In the genomic region with DNA sequence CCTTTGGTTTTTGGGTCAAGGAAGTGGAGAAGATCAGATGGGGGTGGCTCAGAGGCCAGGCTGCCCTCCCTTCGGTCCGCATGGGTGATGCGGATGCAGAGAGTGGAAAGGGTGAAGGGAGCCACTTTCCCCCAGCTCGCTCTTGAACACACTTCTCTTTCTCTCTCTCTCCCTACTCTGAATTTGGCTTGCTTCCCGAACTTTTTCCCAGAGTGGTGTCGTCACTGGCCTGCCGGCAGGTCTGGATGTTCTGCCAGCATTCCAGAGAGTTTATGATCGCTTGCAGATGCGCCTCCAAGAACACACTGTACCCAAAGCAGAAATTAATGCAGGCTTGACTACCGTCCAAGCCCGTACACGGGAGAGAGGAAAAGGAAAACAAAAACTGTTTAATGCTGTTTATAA, we compare ENCODE assay signal across 8 cellular contexts.
DNase-seq lines count a peak whose midpoint lies in the region; ATAC-seq and TF ChIP-seq lines count a peak whose summit lies in the region.

No MANE protein-coding gene starts in this region.

- H3K4me1 Mint-ChIP-seq in CD14-positive monocyte = peaks cover 97% of the 10 kb centered on the region

- H3K4me1 ChIP-seq in breast epithelium (peaks cover 54 to 79% of the 10 kb centered on the region in 2 donors), stomach (peaks cover 86 to 98% (median 93%) of the 10 kb centered on the region in 4 donors)

- no peak for TF ChIP-seq POLR2A in breast epithelium (IDR thresholded peaks at IDR 0.05)
- peak in 1 of 4 donors; percentile 73 for TF ChIP-seq POLR2A in stomach (IDR thresholded peaks at IDR 0.05)

- H3K27me3 Mint-ChIP-seq in CD14-positive monocyte (ENCODE audit: low read depth in 3 of 3) = peaks cover 0 to 1% (median 0%) of the 10 kb centered on the region in 3 donors

- H3K36me3 ChIP-seq in breast epithelium (no peaks in the 10 kb centered on the region), kidney epithelial cell (ENCODE audit: control insufficient read depth, insufficient read depth, low read length) (no peaks in the 10 kb centered on the region), stomach (peaks cover 0 to 12% (median 11%) of the 10 kb centered on the region in 4 donors)

- no peaks in the 10 kb centered on the region for H3K27me3 ChIP-seq in breast epithelium
- H3K27me3 ChIP-seq in kidney epithelial cell (ENCODE audit: control insufficient read depth, insufficient read depth, low read length) = peaks cover 8% of the 10 kb centered on the region
- no peaks in the 10 kb centered on the region for H3K27me3 ChIP-seq in stomach

- H3K27ac ChIP-seq in breast epithelium = peak overlapping the region; percentile 96 to 98
- H3K27ac ChIP-seq in stomach = peak overlapping the region; percentile 85 to 99 (median 95)

- H3K27ac Mint-ChIP-seq in CD14-positive monocyte = peak overlapping the region in 3 of 7 donors; percentile 51 to 77 (median 58)

- TF ChIP-seq CTCF in CD14-positive monocyte (IDR thresholded peaks at IDR 0.05) (no peak), breast epithelium (IDR thresholded peaks at IDR 0.05) (no peak), kidney epithelial cell (IDR thresholded peaks at IDR 0.05; ENCODE audit: insufficient read depth, low read length, poor library complexity, severe bottlenecking) (no peak), stomach (IDR thresholded peaks at IDR 0.05) (no peak)

- DNase-seq in CD14-positive monocyte (ENCODE audit: low spot score) = no peak
- peak; percentile 24 for DNase-seq in NCI-H2107 (lab: John Stamatoyannopoulos, UW)
- peak; percentile 93 to 97 for DNase-seq in breast epithelium (ENCODE audit: low spot score in 2 of 2)
- DNase-seq in kidney epithelial cell (ENCODE audit: low read depth) = peak; percentile 97
- DNase-seq in stomach = peak; percentile 92
- DNase-seq in T-helper 2 cell = no peak

- peak overlapping the region; percentile 75 to 87 for H3K4me3 Mint-ChIP-seq in CD14-positive monocyte

- 10 to 21% (median 12%) methylated on average over 12 of the region's 12 CpGs for WGBS in stomach, 5 donors

- H3K36me3 Mint-ChIP-seq in CD14-positive monocyte = peaks cover 16 to 20% of the 10 kb centered on the region in 2 donors

- peaks cover 0 to 5% (median 2%) of the 10 kb centered on the region in 7 donors for H3K9me3 Mint-ChIP-seq in CD14-positive monocyte

- peak; percentile 100 for TF ChIP-seq EP300 in stomach (IDR thresholded peaks at IDR 0.05)

- H3K9me3 ChIP-seq in breast epithelium = no peaks in the 10 kb centered on the region
- H3K9me3 ChIP-seq in stomach = no peaks in the 10 kb centered on the region

- intact Hi-C loops in CD14-positive monocyte (cut with micrococcal nuclease) (loop anchor here in 1 of 2 donors (5.0 kb wide), 1 partner anchor 85 kb away; no protein-coding TSS in a partner anchor), breast epithelium (cut with DNase I; ENCODE audit: low total_unique reads) (no loop called here), stomach (cut with DNase I; ENCODE audit: low total_unique reads) (no loop called here)

- H3K4me3 ChIP-seq in breast epithelium (peak overlapping the region in 2 of 3 donors; percentile 15 to 53), kidney epithelial cell (ENCODE audit: low read depth, low read length) (no peak overlapping the region), stomach (no peak overlapping the region)

- ATAC-seq in HG02759 (IDR thresholded peaks at IDR 0.05; ENCODE audit: unreplicated experiment) (no peak), HG02870 (IDR thresholded peaks at IDR 0.05; ENCODE audit: unreplicated experiment) (no peak)

Comparison
In these comparisons a context has a peak if more than half of its experiments do, and no peak if none do; other contexts are left out.
1. DNase-seq: peak in NCI-H2107 (single experiment), breast epithelium (2 of 2), kidney epithelial cell (single experiment) and stomach (single experiment); none in CD14-positive monocyte (single experiment) and T-helper 2 cell (0 of 5).
2. H3K4me3 ChIP-seq: peak in breast epithelium (2 of 3); none in kidney epithelial cell (single experiment) and stomach (0 of 4).